Comparison of ENCODE assay signal across 23 cellular contexts in the genomic region with DNA sequence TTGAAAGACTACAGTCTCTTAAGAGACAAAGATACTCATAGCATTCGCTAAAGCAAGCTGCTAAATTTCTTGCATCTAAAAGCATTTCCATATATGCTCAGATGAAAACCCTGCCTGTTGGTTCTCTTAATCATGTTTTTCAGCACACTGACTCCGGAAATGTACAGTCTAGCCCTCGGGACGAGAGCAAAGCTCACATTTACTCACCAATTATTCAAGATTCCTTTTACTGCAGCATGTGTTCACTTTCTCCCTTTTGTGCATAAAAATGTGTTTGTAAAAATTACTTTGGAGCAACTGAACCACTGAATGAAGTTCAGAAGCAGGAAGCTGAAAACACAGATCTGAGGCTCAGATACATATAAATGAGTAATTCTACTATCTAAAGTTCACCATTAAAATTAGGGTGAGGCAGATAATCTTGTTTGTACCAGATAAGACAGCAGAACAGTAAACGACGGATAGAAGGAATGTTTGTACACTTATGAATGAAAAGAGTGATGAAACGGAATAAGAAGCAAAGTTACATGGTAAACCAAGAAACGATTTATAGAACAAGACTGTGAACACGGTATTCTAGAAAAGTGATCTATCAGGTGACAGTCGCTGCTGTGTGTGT.
DNase-seq lines count a peak whose midpoint lies in the region; ATAC-seq and TF ChIP-seq lines count a peak whose summit lies in the region.
"Had no signal": no experiment of that assay in that cellular context is flagged by ENCODE, and none has a peak within 500 bp of the region (broad histone marks: within the 10 kb centered on the region; RNA-seq: fewer than 3 reads in every experiment).

No MANE protein-coding gene starts in this region.

- no peak overlapping the region for H3K18ac ChIP-seq in neuronal stem cell (ENCODE audit: low read length)

- H3K4me2 ChIP-seq in PC-9 (no peak overlapping the region), neuronal stem cell (ENCODE audit: insufficient read depth, low read length, poor library complexity, severe bottlenecking) (no peak overlapping the region)

- H2AK5ac ChIP-seq in neuronal stem cell (ENCODE audit: low read depth, low read length), result no peak overlapping the region

- H3K4me1 ChIP-seq in PC-9 (replicated peaks; ENCODE audit: insufficient read depth) (no peaks in the 10 kb centered on the region), neuronal stem cell (ENCODE audit: control insufficient read depth in 2 of 2, insufficient read depth in 1 of 2, low read depth in 1 of 2, low read length in 2 of 2) (peaks cover 0 to 4% of the 10 kb centered on the region in 2 donors), left lung (no peaks in the 10 kb centered on the region)
- H3K4me1 ChIP-seq: gastroesophageal sphincter, lower lobe of right lung had no signal

- intact Hi-C loops in PC-9 (cut with micrococcal nuclease; ENCODE audit: unreplicated experiment) (no loop called here), left lung (cut with DNase I) (no loop called here)

- H3K36me3 ChIP-seq in PC-9 (ENCODE audit: low read depth) (no peaks in the 10 kb centered on the region), neuronal stem cell (replicated peaks in 1 of 2; ENCODE audit: control insufficient read depth in 2 of 2, insufficient read depth in 2 of 2, low read length in 2 of 2) (no peaks in the 10 kb centered on the region), left lung (no peaks in the 10 kb centered on the region)
- H3K36me3 ChIP-seq: gastroesophageal sphincter, lower lobe of right lung, neutrophil, tibial artery had no signal

- no peaks in the 10 kb centered on the region for H3K79me1 ChIP-seq in neuronal stem cell (ENCODE audit: low read depth, low read length)

- H4K20me1 ChIP-seq in PC-9 (ENCODE audit: insufficient read depth), result no peaks in the 10 kb centered on the region

- no peak overlapping the region for H2BK120ac ChIP-seq in neuronal stem cell (ENCODE audit: low read depth, low read length)

- TF ChIP-seq CTCF in PC-9 (conservative IDR thresholded peaks at IDR 0.05), result no peak
- no peak for TF ChIP-seq CTCF in cardiac fibroblast (IDR thresholded peaks at IDR 0.05; ENCODE audit: low read depth, low read length)
- TF ChIP-seq CTCF in left lung (IDR thresholded peaks at IDR 0.05), result no peak

- H3K14ac ChIP-seq in neuronal stem cell (ENCODE audit: low read length), result no peak overlapping the region

- H2AFZ ChIP-seq in PC-9, result peak overlapping the region; percentile 18
- H2AFZ ChIP-seq in neuronal stem cell (ENCODE audit: low read length), result peak overlapping the region; percentile 54

- no peak overlapping the region for H2BK12ac ChIP-seq in neuronal stem cell (ENCODE audit: low read length)

- no peaks in the 10 kb centered on the region for H3F3A ChIP-seq in PC-9 (ENCODE audit: insufficient read depth, low read depth)

- no TSS peak for BruUV-seq in PC-9 (replicated peaks; lab: Mats Ljungman, UMichigan)

- H3K9ac ChIP-seq in neuronal stem cell (ENCODE audit: low read depth, low read length, poor library complexity), result no peak overlapping the region

- H3K79me2 ChIP-seq in PC-9 (ENCODE audit: low read depth), result no peaks in the 10 kb centered on the region

- H4K91ac ChIP-seq in neuronal stem cell (ENCODE audit: low read depth, low read length, poor library complexity), result no peak overlapping the region

- H3K23ac ChIP-seq in neuronal stem cell (ENCODE audit: low read depth, low read length, poor library complexity), result no peak overlapping the region

- no peaks in the 10 kb centered on the region for H3K9me2 ChIP-seq in PC-9 (ENCODE audit: insufficient read depth)

- H2BK5ac ChIP-seq in neuronal stem cell (ENCODE audit: low read length), result no peak overlapping the region

- H3K4ac ChIP-seq in neuronal stem cell (ENCODE audit: low read length), result no peak overlapping the region

- ATAC-seq in left lung, result no peak
- ATAC-seq: activated T-cell treated with anti-CD3 and anti-CD28 coated beads, Interleukin-2, amount 50 U/mL, for 4 hours; gastroesophageal sphincter; HCT116; lower lobe of right lung; stimulated activated naive B cell treated with anti-CD40 and anti-IgM and Interleukin-4, amounts not matched to agents 10 μg/mL and 1 μg/mL and 100 μg/mL, for 72 hours had no signal

- H3K27me3 ChIP-seq in PC-9 (ENCODE audit: insufficient read depth, low read depth), result no peaks in the 10 kb centered on the region
- no peaks in the 10 kb centered on the region for H3K27me3 ChIP-seq in neuronal stem cell (ENCODE audit: control insufficient read depth in 3 of 3, insufficient read depth in 3 of 3, low read depth in 1 of 3, low read length in 3 of 3)
- no peaks in the 10 kb centered on the region for H3K27me3 ChIP-seq in left lung
- H3K27me3 ChIP-seq: gastroesophageal sphincter, neutrophil, tibial artery had no signal

- no peaks in the 10 kb centered on the region for H3K9me3 ChIP-seq in PC-9 (ENCODE audit: insufficient read depth, low read depth)
- no peaks in the 10 kb centered on the region for H3K9me3 ChIP-seq in neuronal stem cell (replicated peaks in 1 of 2; ENCODE audit: control insufficient read depth in 2 of 2, insufficient read depth in 1 of 2, low read depth in 1 of 2, low read length in 2 of 2)
- H3K9me3 ChIP-seq in left lung, result no peaks in the 10 kb centered on the region
- H3K9me3 ChIP-seq: gastroesophageal sphincter, lower lobe of right lung, neutrophil, tibial artery had no signal

- DNase-seq in ELR (ENCODE audit: low read depth), result peak; percentile 3
- DNase-seq in PC-9, result no peak
- DNase-seq in cardiac fibroblast (ENCODE audit: low read depth in 2 of 2), result peak; percentile 29 to 35
- no peak for DNase-seq in neuronal stem cell (ENCODE audit: low spot score)
- no peak for DNase-seq in epidermal melanocyte (ENCODE audit: insufficient read length, low spot score)
- no peak for DNase-seq in left lung
- no peak for DNase-seq in hepatic stellate cell (ENCODE audit: low spot score)
- DNase-seq in islet precursor cell, result no peak
- DNase-seq: activated CD4-positive, CD25-positive, alpha-beta regulatory T cell treated with anti-CD3 and anti-CD28 coated beads, Interleukin-2, amount 50 U/mL, for 72 hours; activated naive CD4-positive, alpha-beta T cell treated with anti-CD3 and anti-CD28 coated beads for 36 hours; activated T-cell treated with anti-CD3 and anti-CD28 coated beads, Interleukin-2, amount 50 U/mL, for 4 hours; anterior cingulate cortex; CD4-positive, alpha-beta T cell; kidney; lower lobe of right lung; NCI-H1048; RPMI8226; stimulated activated CD4-positive, alpha-beta T cell treated with anti-CD3 and anti-CD28 coated beads, Interleukin-2, amount 100 ng/mL, for 48 hours; stimulated activated naive B cell treated with anti-CD40 and anti-IgM and Interleukin-4, amounts not matched to agents 10 μg/mL and 1 μg/mL and 100 μg/mL, for 72 hours; tibial artery had no signal

- POLR2A ChIA-PET in PC-9 (lab: Charles Lee; ENCODE audit: unreplicated experiment), result no interaction called here

- H4K8ac ChIP-seq in neuronal stem cell (ENCODE audit: low read depth, low read length), result no peak overlapping the region

- H3K27ac ChIP-seq in PC-9 (no peak overlapping the region), neuronal stem cell (replicated peaks; ENCODE audit: low read length) (no peak overlapping the region), left lung (no peak overlapping the region)
- H3K27ac ChIP-seq: gastroesophageal sphincter, lower lobe of right lung, neutrophil, tibial artery had no signal

- CTCF ChIA-PET in PC-9 (lab: Charles Lee), result no interaction called here

- H3K4me3 ChIP-seq in PC-9 (no peak overlapping the region), cardiac fibroblast (replicated peaks in 1 of 2; ENCODE audit: low read depth in 2 of 2, low read length in 2 of 2) (no peak overlapping the region), neuronal stem cell (ENCODE audit: low read length in 2 of 2) (no peak overlapping the region), left lung (no peak overlapping the region)
- H3K4me3 ChIP-seq: gastroesophageal sphincter, lower lobe of right lung, tibial artery had no signal

- H2BK15ac ChIP-seq in neuronal stem cell (ENCODE audit: low read length), result no peak overlapping the region

- no CpG with 5 or more reads among the region's 10 CpGs for WGBS in neuronal stem cell (ENCODE audit: extremely low coverage in 2 of 2, insufficient read length in 2 of 2, insufficient replicate concordance in 1 of 2), 2 donors

Comparison
In these comparisons a context has a peak if more than half of its experiments do, and no peak if none do; other contexts are left out.
1. DNase-seq: peak in ELR (single experiment) and cardiac fibroblast (2 of 2); none in PC-9 (0 of 2), neuronal stem cell (single experiment), epidermal melanocyte (single experiment), left lung (0 of 2), hepatic stellate cell (single experiment) and islet precursor cell (single experiment).